ENCODE assay signal across 9 cellular contexts in genomic region chr15:55526559-55527036, GRCh38. TPM values are rescaled to one million over a fixed set of nuclear protein-coding genes. Genes with fewer than 3 reads are reported as not detected.
DNase-seq lines count a peak whose midpoint lies in the region; ATAC-seq and TF ChIP-seq lines count a peak whose summit lies in the region.
"Had no signal": no experiment of that assay in that cellular context is flagged by ENCODE, and none has a peak within 500 bp of the region (broad histone marks: within the 10 kb centered on the region; RNA-seq: fewer than 3 reads in every experiment).

No MANE protein-coding gene starts in this region.

- ATAC-seq in GM19351 (IDR thresholded peaks at IDR 0.05; ENCODE audit: unreplicated experiment), result peak; percentile 93
- peak; percentile 51 for ATAC-seq in omental fat pad (ENCODE audit: low FRiP score)

- DNase-seq in activated CD4-positive, alpha-beta T cell treated with anti-CD3 and anti-CD28 coated beads for 48 hours, result peak; percentile 18
- DNase-seq in activated CD4-positive, alpha-beta T cell treated with anti-CD3 and anti-CD28 coated beads for 4 hours, result no peak
- peak; percentile 13 for DNase-seq in HPDE6-E6E7 (ENCODE audit: extremely low spot score)
- peak; percentile 3 for DNase-seq in SIG-M5 (lab: John Stamatoyannopoulos, UW)
- peak; percentile 74 for DNase-seq in epithelial cell of esophagus (ENCODE audit: low read depth)
- no peak for DNase-seq in omental fat pad (ENCODE audit: low spot score)
- DNase-seq in hippocampal formation (lab: John Stamatoyannopoulos, UW), result no peak

- TF ChIP-seq CTCF in epithelial cell of esophagus (IDR thresholded peaks at IDR 0.05; ENCODE audit: insufficient read depth, low read depth, low read length, missing control alignments) (peak; percentile 80), omental fat pad (IDR thresholded peaks at IDR 0.05) (no peak)

- H3K4me3 ChIP-seq in epithelial cell of esophagus (ENCODE audit: low read length), result no peak overlapping the region
- H3K4me3 ChIP-seq: thoracic aorta had no signal

RNA-seq across cellular contexts. Expression of gene DNAAF4, which starts 18.6 kb away (rescaled TPM):
- 1 to 10 TPM in 2 of 4 donors, under 1 TPM in 2; 0.36 to 2.4 (median 1.3) TPM for total RNA-seq in omental fat pad

Comparison
In these comparisons a context has a peak if more than half of its experiments do, and no peak if none do; other contexts are left out.
1. DNase-seq: peak in activated CD4-positive, alpha-beta T cell treated with anti-CD3 and anti-CD28 coated beads for 48 hours (single experiment), HPDE6-E6E7 (single experiment), SIG-M5 (single experiment) and epithelial cell of esophagus (single experiment); none in activated CD4-positive, alpha-beta T cell treated with anti-CD3 and anti-CD28 coated beads for 4 hours (0 of 2), omental fat pad (single experiment) and hippocampal formation (0 of 2).